In genomic region chr6:53916804-53917463, GRCh38 we compare ENCODE assay signal across 12 cellular contexts.
A peak's percentile ranks its signal among the peaks of the same experiment; 100 is the strongest.
DNase-seq lines count a peak whose midpoint lies in the region; ATAC-seq and TF ChIP-seq lines count a peak whose summit lies in the region.
"Had no signal": no experiment of that assay in that cellular context is flagged by ENCODE, and none has a peak within 500 bp of the region (broad histone marks: within the 10 kb centered on the region; RNA-seq: fewer than 3 reads in every experiment).

No MANE protein-coding gene starts in this region.

- H4K20me1 ChIP-seq in PC-3 (ENCODE audit: low read length) = no peaks in the 10 kb centered on the region

- CTCF ChIA-PET in PC-3 (lab: Charles Lee) = no interaction called here

- no peaks in the 10 kb centered on the region for H3K9me2 ChIP-seq in PC-3 (replicated peaks; ENCODE audit: low read length)

- H3K27ac ChIP-seq in PC-3 (ENCODE audit: low read length) = no peak overlapping the region

- TF ChIP-seq CTCF in PC-3 (conservative IDR thresholded peaks at IDR 0.05; ENCODE audit: low read depth, low read length) = no peak

- no TSS peak for BruUV-seq in PC-3 (replicated peaks; lab: Mats Ljungman, UMichigan)

- POLR2A ChIA-PET in PC-3 (lab: Charles Lee; ENCODE audit: unreplicated experiment) = no interaction called here

- ATAC-seq in GM19438 (IDR thresholded peaks at IDR 0.05; ENCODE audit: low read depth, unreplicated experiment) (peak; percentile 74), HG03064 (IDR thresholded peaks at IDR 0.05; ENCODE audit: low read depth, unreplicated experiment) (peak; percentile 60), PC-3 (no peak)
- ATAC-seq: right cardiac atrium had no signal

- peaks cover 7% of the 10 kb centered on the region for H3K36me3 ChIP-seq in PC-3 (ENCODE audit: low read depth, low read length)

- peak; percentile 65 for DNase-seq in Ammon's horn (ENCODE audit: low spot score)
- peak; percentile 23 for DNase-seq in astrocyte of the hippocampus (ENCODE audit: low read depth, low spot score)
- no peak for DNase-seq in stimulated activated CD4-positive, alpha-beta T cell treated with anti-CD3 and anti-CD28 coated beads, Interleukin-2, amount 100 ng/mL, for 48 hours
- no peak for DNase-seq in NCI-H226
- no peak for DNase-seq in PC-3
- no peak for DNase-seq in KBM-7
- DNase-seq: 8988T, MV-4-11, NCI-H69, right cardiac atrium had no signal

- no peaks in the 10 kb centered on the region for H3K79me2 ChIP-seq in PC-3 (ENCODE audit: low read length)

- intact Hi-C loops in PC-3 (cut with micrococcal nuclease) = no loop called here

- H3K9me3 ChIP-seq in PC-3 (ENCODE audit: low read length) = no peaks in the 10 kb centered on the region

- no peak overlapping the region for H2AFZ ChIP-seq in PC-3 (ENCODE audit: low read length)

- no peak overlapping the region for H3K9ac ChIP-seq in PC-3 (ENCODE audit: low read length)

- H3K4me3 ChIP-seq in PC-3 (ENCODE audit: low read length) = no peak overlapping the region

- no peaks in the 10 kb centered on the region for H3K27me3 ChIP-seq in PC-3 (ENCODE audit: low read length)

- no peaks in the 10 kb centered on the region for H3K4me1 ChIP-seq in PC-3 (ENCODE audit: insufficient read depth, low read length)

- no peaks in the 10 kb centered on the region for H3F3A ChIP-seq in PC-3 (ENCODE audit: low read length, unreplicated experiment)

- in situ Hi-C loops in KBM-7 (cut with MboI; ENCODE audit: low pct_unique_long_range_greater_than_20kb, low sequenced_read_pairs) = no loop called here

- H3K4me2 ChIP-seq in PC-3 (ENCODE audit: low read length) = no peak overlapping the region

Comparison
In these comparisons a context has a peak if more than half of its experiments do, and no peak if none do; other contexts are left out.
1. DNase-seq: peak in Ammon's horn (single experiment) and astrocyte of the hippocampus (single experiment); none in stimulated activated CD4-positive, alpha-beta T cell treated with anti-CD3 and anti-CD28 coated beads, Interleukin-2, amount 100 ng/mL, for 48 hours (0 of 2), NCI-H226 (single experiment), PC-3 (single experiment) and KBM-7 (single experiment).